21 cellular contexts compared by ENCODE assay signal in genomic region chr21:41856572-41856971, GRCh38. TPM values are rescaled to one million over a fixed set of nuclear protein-coding genes. Genes with fewer than 3 reads are reported as not detected.
DNase-seq lines count a peak whose midpoint lies in the region; ATAC-seq and TF ChIP-seq lines count a peak whose summit lies in the region.
"Had no signal": no experiment of that assay in that cellular context is flagged by ENCODE, and none has a peak within 500 bp of the region (broad histone marks: within the 10 kb centered on the region; RNA-seq: fewer than 3 reads in every experiment).

No MANE protein-coding gene starts in this region.

- H3K4me1 Mint-ChIP-seq in chondrocyte (ENCODE audit: low read depth), result peaks cover 3% of the 10 kb centered on the region
- H3K4me1 Mint-ChIP-seq in memory B cell, result peaks cover 2% of the 10 kb centered on the region
- H3K4me1 Mint-ChIP-seq in activated CD4-positive, alpha-beta T cell treated with anti-CD3 and anti-CD28 coated beads for 36 hours, result peaks cover 2% of the 10 kb centered on the region

- no peak overlapping the region for H3K4me3 ChIP-seq in OCI-LY1 (ENCODE audit: low read depth, low read length, poor library complexity, severe bottlenecking)
- no peak overlapping the region for H3K4me3 ChIP-seq in spleen
- H3K4me3 ChIP-seq: A549; BLaER1 treated with 17β-estradiol and CSF1 and Interleukin-3, amounts not matched to agents 10 nM and 100 nM had no signal

- H3K27ac ChIP-seq in OCI-LY1 (ENCODE audit: low read depth, low read length, poor library complexity, severe bottlenecking), result peak overlapping the region; percentile 50
- no peak overlapping the region for H3K27ac ChIP-seq in spleen
- H3K27ac ChIP-seq: A549; BLaER1 treated with 17β-estradiol and CSF1 and Interleukin-3, amounts not matched to agents 10 nM and 100 nM had no signal

- TF ChIP-seq CTCF in OCI-LY1 (IDR thresholded peaks at IDR 0.05; ENCODE audit: low read length) (no peak), chondrocyte (IDR thresholded peaks at IDR 0.05) (no peak), spleen (IDR thresholded peaks at IDR 0.05 in 8 of 11, conservative IDR thresholded peaks at IDR 0.05 in 3 of 11) (no peak)

- POLR2A ChIA-PET in activated CD4-positive, alpha-beta T cell treated with anti-CD3 and anti-CD28 coated beads for 36 hours (lab: Charles Lee), result interaction anchor here (0.5 kb wide), 1 partner anchor 16 kb away, joined by 3 read pairs; no protein-coding TSS in a partner anchor

- DNase-seq in chondrocyte (ENCODE audit: low spot score) (peak; percentile 8), memory B cell (ENCODE audit: low spot score in 2 of 2) (no peak), spleen (peak; percentile 21), occipital lobe (lab: John Stamatoyannopoulos, UW) (no peak), SK-N-DZ (ENCODE audit: low spot score) (no peak)
- DNase-seq in activated CD4-positive, alpha-beta T cell treated with anti-CD3 and anti-CD28 coated beads for 36 hours, result no peak
- DNase-seq: AML-193; CD8-positive, alpha-beta memory T cell; DND-41; NCI-H1048; NCI-H1417; NCI-H1694 treated with DMSO at 0.1 percent for 48 hours; NCI-H2081; NCI-H2227 treated with DMSO at 0.1 percent for 48 hours; NCI-H526 treated with DMSO at 0.1 percent for 48 hours; SIG-M5 had no signal

- no peak overlapping the region for H2AFZ ChIP-seq in OCI-LY1 (ENCODE audit: low read length)

- H3K9ac ChIP-seq in OCI-LY1 (ENCODE audit: low read length), result no peak overlapping the region
- H3K9ac ChIP-seq: BLaER1 treated with 17β-estradiol and CSF1 and Interleukin-3, amounts not matched to agents 10 nM and 100 nM had no signal

- H3K27me3 ChIP-seq in OCI-LY1 (ENCODE audit: insufficient read depth, low read length) (no peaks in the 10 kb centered on the region), spleen (replicated peaks in 1 of 7) (no peaks in the 10 kb centered on the region)
- H3K27me3 ChIP-seq: BLaER1 treated with 17β-estradiol and CSF1 and Interleukin-3, amounts not matched to agents 10 nM and 100 nM had no signal

- whole genome bisulfite sequencing in spleen, 5 donors, result 85 to 98% (median 95%) methylated on average over 10 of the region's 10 CpGs

- H3K9me3 Mint-ChIP-seq in chondrocyte (ENCODE audit: low read depth) (no peaks in the 10 kb centered on the region), memory B cell (peaks cover 1% of the 10 kb centered on the region)
- H3K9me3 Mint-ChIP-seq in activated CD4-positive, alpha-beta T cell treated with anti-CD3 and anti-CD28 coated beads for 36 hours (ENCODE audit: low read depth), result no peaks in the 10 kb centered on the region
- H3K9me3 Mint-ChIP-seq: CD8-positive, alpha-beta memory T cell; IgD-negative memory B cell had no signal

- H3K9me2 ChIP-seq in OCI-LY1 (ENCODE audit: low read depth, low read length), result no peaks in the 10 kb centered on the region

- no peaks in the 10 kb centered on the region for H3F3A ChIP-seq in OCI-LY1 (ENCODE audit: insufficient read depth, low read length)

- H3K4me2 ChIP-seq in OCI-LY1 (ENCODE audit: low read length), result no peak overlapping the region
- H3K4me2 ChIP-seq: A549; BLaER1 treated with 17β-estradiol and CSF1 and Interleukin-3, amounts not matched to agents 10 nM and 100 nM had no signal

- H4K20me1 ChIP-seq in OCI-LY1 (ENCODE audit: insufficient read depth, low read length), result no peaks in the 10 kb centered on the region

- H3K27me3 Mint-ChIP-seq in chondrocyte (ENCODE audit: low read depth) (no peaks in the 10 kb centered on the region), memory B cell (no peaks in the 10 kb centered on the region)
- no peaks in the 10 kb centered on the region for H3K27me3 Mint-ChIP-seq in activated CD4-positive, alpha-beta T cell treated with anti-CD3 and anti-CD28 coated beads for 36 hours
- H3K27me3 Mint-ChIP-seq: CD8-positive, alpha-beta memory T cell; IgD-negative memory B cell had no signal

- H3K4me3 Mint-ChIP-seq in chondrocyte (ENCODE audit: unreplicated experiment) (no peak overlapping the region), memory B cell (no peak overlapping the region)
- no peak overlapping the region for H3K4me3 Mint-ChIP-seq in activated CD4-positive, alpha-beta T cell treated with anti-CD3 and anti-CD28 coated beads for 36 hours
- H3K4me3 Mint-ChIP-seq: CD8-positive, alpha-beta memory T cell; IgD-negative memory B cell had no signal

- H3K9me3 ChIP-seq in OCI-LY1 (ENCODE audit: low read length), result no peaks in the 10 kb centered on the region
- H3K9me3 ChIP-seq in spleen, result no peaks in the 10 kb centered on the region
- H3K9me3 ChIP-seq: A549 had no signal

- H3K36me3 Mint-ChIP-seq in chondrocyte (ENCODE audit: low read depth), result peaks cover 24% of the 10 kb centered on the region
- peaks cover 28% of the 10 kb centered on the region for H3K36me3 Mint-ChIP-seq in memory B cell
- H3K36me3 Mint-ChIP-seq in activated CD4-positive, alpha-beta T cell treated with anti-CD3 and anti-CD28 coated beads for 36 hours (ENCODE audit: low read depth), result peaks cover 35% of the 10 kb centered on the region

- peaks cover 9% of the 10 kb centered on the region; the same call in 1 of the 2 replicates for H3K79me2 ChIP-seq in OCI-LY1 (ENCODE audit: insufficient read depth, low read length)

- no peak for TF ChIP-seq POLR2A in spleen (IDR thresholded peaks at IDR 0.05)

- intact Hi-C loops in spleen (cut with DNase I; ENCODE audit: low total_unique reads), result no loop called here
- intact Hi-C loops in activated CD4-positive, alpha-beta T cell treated with anti-CD3 and anti-CD28 coated beads for 36 hours (cut with DNase I, micrococcal nuclease), result no loop called here

- ATAC-seq in memory B cell (ENCODE audit: low read depth), result no peak
- no peak for ATAC-seq in activated CD4-positive, alpha-beta T cell treated with anti-CD3 and anti-CD28 coated beads for 36 hours
- ATAC-seq: A549, SK-N-SH treated with all-trans-retinoic acid at 6 μM for 48 hours had no signal

- peaks cover 75% of the 10 kb centered on the region for H3K36me3 ChIP-seq in OCI-LY1 (ENCODE audit: insufficient read depth, low read length)
- peaks cover 0 to 85% (median 55%) of the 10 kb centered on the region in 6 donors for H3K36me3 ChIP-seq in spleen

- H3K27ac Mint-ChIP-seq in chondrocyte (ENCODE audit: unreplicated experiment), result no peak overlapping the region
- H3K27ac Mint-ChIP-seq in memory B cell, result peak overlapping the region; percentile 38
- H3K27ac Mint-ChIP-seq in activated CD4-positive, alpha-beta T cell treated with anti-CD3 and anti-CD28 coated beads for 36 hours, result no peak overlapping the region
- H3K27ac Mint-ChIP-seq: IgD-negative memory B cell had no signal

- H3K4me1 ChIP-seq in OCI-LY1 (ENCODE audit: insufficient read depth, low read length, severe bottlenecking) (peaks cover 46% of the 10 kb centered on the region), spleen (no peaks in the 10 kb centered on the region)
- H3K4me1 ChIP-seq: A549 had no signal

- CTCF ChIA-PET in activated CD4-positive, alpha-beta T cell treated with anti-CD3 and anti-CD28 coated beads for 36 hours (lab: Charles Lee), result interaction anchor here (1.0 kb wide), 1 partner anchor 40 kb away, joined by 4 read pairs; no protein-coding TSS in a partner anchor

RNA-seq across cellular contexts. Expression of gene PRDM15, which starts 22.6 kb away (rescaled TPM):
- total RNA-seq in chondrocyte, result 4.9 to 9.2 TPM (median 7.8 TPM) in 3 replicates
- total RNA-seq in spleen, result 10 to 100 TPM in 6 of 7 donors, 1 to 10 TPM in 1; 8.4 to 18.0 (median 12.2) TPM
- 1 to 10 TPM; 4.4 to 6.5 (median 6.0) TPM for polyA plus RNA-seq in spleen
- total RNA-seq in activated CD4-positive, alpha-beta T cell treated with anti-CD3 and anti-CD28 coated beads for 36 hours, result 10 to 100 TPM; 11.8 to 13.0 TPM
- total RNA-seq in occipital lobe, result 6.7 TPM
- 2.5 and 3.0 TPM in 2 replicates for polyA plus RNA-seq in SK-N-DZ (2014; cell fraction: cytosol; rRNA removed)
- 6.3 and 9.7 TPM in 2 replicates for polyA plus RNA-seq in SK-N-DZ (2014; cell fraction: nucleus; rRNA removed)

Comparison
In these comparisons a context has a peak if more than half of its experiments do, and no peak if none do; other contexts are left out.
1. DNase-seq: peak in chondrocyte (single experiment) and spleen (single experiment); none in memory B cell (0 of 2), activated CD4-positive, alpha-beta T cell treated with anti-CD3 and anti-CD28 coated beads for 36 hours (single experiment), occipital lobe (single experiment) and SK-N-DZ (single experiment).